In the genomic region with DNA sequence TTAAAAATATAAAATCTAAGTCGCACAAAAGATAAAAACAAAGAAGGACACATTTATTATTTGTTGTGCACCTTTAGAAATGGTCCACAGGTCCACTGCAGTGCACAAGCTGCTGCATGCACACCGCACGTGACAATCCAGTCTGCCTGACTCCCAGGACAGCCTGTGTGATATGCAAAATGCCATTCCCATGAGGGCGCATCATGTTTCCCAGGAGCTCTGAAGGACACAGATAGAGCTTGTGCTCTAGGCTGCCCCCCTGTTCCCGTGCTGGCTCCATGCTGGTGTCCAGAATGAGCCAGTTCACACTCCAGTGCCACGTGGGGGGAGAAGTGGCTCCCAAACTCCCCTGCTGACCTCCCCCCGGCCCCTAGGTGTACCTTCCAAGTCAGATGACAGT, we compare ENCODE assay signal across 9 cellular contexts. TPM values are rescaled to one million over a fixed set of nuclear protein-coding genes. Genes with fewer than 3 reads are reported as not detected.
DNase-seq lines count a peak whose midpoint lies in the region; ATAC-seq, FAIRE-seq and TF ChIP-seq lines count a peak whose summit lies in the region.
"Had no signal": no experiment of that assay in that cellular context is flagged by ENCODE, and none has a peak within 500 bp of the region (broad histone marks: within the 10 kb centered on the region; RNA-seq: fewer than 3 reads in every experiment).

No MANE protein-coding gene starts in this region.

- no peaks in the 10 kb centered on the region for H3K79me2 ChIP-seq in H1 (ENCODE audit: control insufficient read depth in 1 of 2, insufficient read depth in 2 of 2, low read length in 2 of 2)

- 74% methylated on average over 7 of the region's 7 CpGs; no CpG with 5 or more reads in 1 of the 2 experiments for WGBS in H1 (ENCODE audit: extremely low coverage in 1 of 2, insufficient coverage in 1 of 2, insufficient read length in 1 of 2, insufficient replicate concordance in 2 of 2, low coverage in 1 of 2, low lambda C conversion rate in 2 of 2, missing lambda C conversion rate in 1 of 2), 2 experiments
- WGBS in stomach, 5 donors = 55 to 66% (median 63%) methylated on average over 7 of the region's 7 CpGs

- no peak overlapping the region for H3K27ac ChIP-seq in H1 (ENCODE audit: low read depth, low read length)
- H3K27ac ChIP-seq in CD8-positive, alpha-beta T cell (ENCODE audit: low read depth, low read length) = no peak overlapping the region
- no peak overlapping the region for H3K27ac ChIP-seq in stomach

- no peak overlapping the region for H3K27ac Mint-ChIP-seq in nephron progenitor cell
- no peak overlapping the region for H3K27ac Mint-ChIP-seq in CD8-positive, alpha-beta T cell
- H3K27ac Mint-ChIP-seq: stimulated activated memory B cell treated with anti-CD40 and anti-IgM and Interleukin-4, amounts not matched to agents 10 μg/mL and 1 μg/mL and 100 μg/mL, for 72 hours had no signal

- H2BK15ac ChIP-seq in H1 (ENCODE audit: low read length) = no peak overlapping the region

- no peak overlapping the region for H4K91ac ChIP-seq in H1 (replicated peaks; ENCODE audit: insufficient read length, low read length)

- no peak overlapping the region for H2BK5ac ChIP-seq in H1 (ENCODE audit: low read depth, low read length)

- CTCF ChIA-PET in H1 (lab: Charles Lee; ENCODE audit: partially characterized antibody) = interaction anchor here (0.6 to 13.6 kb wide), 65 partner anchors 9 to 448 kb away, joined by 3 to 394 read pairs (median 6); a partner anchor contains a TSS
- CTCF ChIA-PET in CD8-positive, alpha-beta T cell (lab: Charles Lee) = interaction anchor here (0.6 to 5.6 kb wide), 54 partner anchors 10 to 1458 kb away, joined by 3 to 272 read pairs (median 5); no protein-coding TSS in a partner anchor

- H3K23ac ChIP-seq in H1 (ENCODE audit: insufficient read length) = no peak overlapping the region

- H3K9me3 ChIP-seq in H1 (ENCODE audit: insufficient read depth in 2 of 2, low read depth in 1 of 2, low read length in 1 of 2) = peaks cover 0 to 4% of the 10 kb centered on the region in 2 experiments; a peak in 1 of 4 replicates
- H3K9me3 ChIP-seq in CD8-positive, alpha-beta T cell (ENCODE audit: low read length) = no peaks in the 10 kb centered on the region
- no peaks in the 10 kb centered on the region for H3K9me3 ChIP-seq in stomach

- H3K4me3 ChIP-seq in H1 (ENCODE audit: extremely low read depth in 1 of 4, insufficient read depth in 2 of 4, low read depth in 3 of 4, low read length in 4 of 4) = no peak overlapping the region
- H3K4me3 ChIP-seq in CD8-positive, alpha-beta T cell (ENCODE audit: low read depth, low read length) = no peak overlapping the region
- no peak overlapping the region for H3K4me3 ChIP-seq in stomach

- TF ChIP-seq RAD21 in H1 (IDR thresholded peaks at IDR 0.05 in 1 of 2, conservative IDR thresholded peaks at IDR 0.05 in 1 of 2; ENCODE audit: low read depth in 2 of 2, low read length in 2 of 2) = no peak

- no peak for TF ChIP-seq POLR2A in H1 (IDR thresholded peaks at IDR 0.05; ENCODE audit: control extremely low read depth in 1 of 2, low read depth in 2 of 2, low read length in 2 of 2)
- no peak for TF ChIP-seq POLR2A in stomach (IDR thresholded peaks at IDR 0.05)

- H4K5ac ChIP-seq in H1 (ENCODE audit: insufficient read length, low read depth, low read length) = no peak overlapping the region

- H2BK12ac ChIP-seq in H1 (ENCODE audit: low read depth, low read length) = no peak overlapping the region

- no peak overlapping the region for H3K4me3 Mint-ChIP-seq in nephron progenitor cell
- H3K4me3 Mint-ChIP-seq in CD8-positive, alpha-beta T cell = no peak overlapping the region
- H3K4me3 Mint-ChIP-seq: stimulated activated memory B cell treated with anti-CD40 and anti-IgM and Interleukin-4, amounts not matched to agents 10 μg/mL and 1 μg/mL and 100 μg/mL, for 72 hours had no signal

- no peak overlapping the region for H3K14ac ChIP-seq in H1 (ENCODE audit: insufficient read length)

- intact Hi-C loops in CD8-positive, alpha-beta T cell (cut with DNase I, micrococcal nuclease) = loop anchor here (1.0 to 10.0 kb wide), 6 partner anchors 57 to 448 kb away; no protein-coding TSS in a partner anchor
- intact Hi-C loops in stomach (cut with DNase I; ENCODE audit: low total_unique reads) = loop anchor here (5.0 to 10.0 kb wide), 2 partner anchors 59 to 182 kb away; no protein-coding TSS in a partner anchor

- no peak for FAIRE-seq in H1 (lab: Jason Lieb, UNC)

- H2BK120ac ChIP-seq in H1 (replicated peaks; ENCODE audit: low read depth, low read length) = no peak overlapping the region

- H3K27me3 ChIP-seq in H1 (replicated peaks in 1 of 4; ENCODE audit: control insufficient read depth in 3 of 4, extremely low read depth in 1 of 4, insufficient read depth in 3 of 4, low read length in 3 of 4) (no peaks in the 10 kb centered on the region; a peak in 1 of 7 replicates), stomach (no peaks in the 10 kb centered on the region)
- no peaks in the 10 kb centered on the region for H3K27me3 ChIP-seq in CD8-positive, alpha-beta T cell (ENCODE audit: insufficient read depth, low read length)

- peak; percentile 66 for DNase-seq in DMS 273 treated with DMSO at 0.1 percent for 48 hours (lab: John Stamatoyannopoulos, UW)
- peak; percentile 78 for DNase-seq in NCI-H2171 (lab: John Stamatoyannopoulos, UW)
- no peak for DNase-seq in H1 (ENCODE audit: low read depth in 1 of 2, low spot score in 2 of 2)
- DNase-seq in nephron progenitor cell = peak; percentile 32
- DNase-seq in CD8-positive, alpha-beta T cell = no peak
- no peak for DNase-seq in activated T-cell treated with anti-CD3 and anti-CD28 coated beads, Interleukin-2, amount 50 U/mL, for 1 hour
- no peak for DNase-seq in stomach

- peaks cover 0 to 27% of the 10 kb centered on the region in 2 experiments for H4K20me1 ChIP-seq in H1 (replicated peaks in 1 of 2; ENCODE audit: control insufficient read depth in 1 of 2, insufficient read depth in 2 of 2, low read length in 2 of 2)

- peak in 1 of 3 experiments; percentile 4; a peak in 1 of 4 replicates for TF ChIP-seq CTCF in H1 (IDR thresholded peaks at IDR 0.05; ENCODE audit: control extremely low read depth in 1 of 3, insufficient read depth in 1 of 3, low read depth in 1 of 3, low read length in 3 of 3)
- no peak for TF ChIP-seq CTCF in nephron progenitor cell (IDR thresholded peaks at IDR 0.05)
- TF ChIP-seq CTCF in CD8-positive, alpha-beta T cell (IDR thresholded peaks at IDR 0.05) = no peak
- no peak for TF ChIP-seq CTCF in stomach (IDR thresholded peaks at IDR 0.05)

- H3K4me2 ChIP-seq in H1 (ENCODE audit: insufficient read depth in 1 of 2, low read depth in 2 of 2, low read length in 2 of 2) = no peak overlapping the region

- no peak for TF ChIP-seq EP300 in H1 (IDR thresholded peaks at IDR 0.05; ENCODE audit: borderline replicate concordance in 1 of 2, low read depth in 2 of 2, low read length in 2 of 2)
- no peak for TF ChIP-seq EP300 in stomach (IDR thresholded peaks at IDR 0.05)

- no peaks in the 10 kb centered on the region for H3K36me3 Mint-ChIP-seq in nephron progenitor cell (ENCODE audit: low read depth)
- H3K36me3 Mint-ChIP-seq in CD8-positive, alpha-beta T cell = no peaks in the 10 kb centered on the region
- H3K36me3 Mint-ChIP-seq: stimulated activated memory B cell treated with anti-CD40 and anti-IgM and Interleukin-4, amounts not matched to agents 10 μg/mL and 1 μg/mL and 100 μg/mL, for 72 hours had no signal

- peak overlapping the region; percentile 38; the same call in 1 of the 2 replicates for H4K8ac ChIP-seq in H1 (ENCODE audit: extremely low read depth, insufficient read depth, low read length)

- no peak overlapping the region for H3K18ac ChIP-seq in H1 (ENCODE audit: extremely low read depth, low read length)

- POLR2A ChIA-PET in H1 (lab: Charles Lee; ENCODE audit: partially characterized antibody) = interaction anchor here (0.9 to 1.6 kb wide), 3 partner anchors 59 to 185 kb away, joined by 3 to 8 read pairs (median 3); no protein-coding TSS in a partner anchor
- POLR2A ChIA-PET in CD8-positive, alpha-beta T cell (lab: Charles Lee) = interaction anchor here (1.3 to 1.7 kb wide), 2 partner anchors 185 to 202 kb away, joined by 6 read pairs; a partner anchor contains a TSS

- no peak overlapping the region; a peak in 1 of 7 replicates for H3K9ac ChIP-seq in H1 (replicated peaks in 1 of 4; ENCODE audit: extremely low read depth in 1 of 4, low read depth in 3 of 4, low read length in 3 of 4)

- no peak for ATAC-seq in CD8-positive, alpha-beta T cell
- no peak for ATAC-seq in GM21515 (IDR thresholded peaks at IDR 0.05; ENCODE audit: unreplicated experiment)

- no peak overlapping the region for H3K4ac ChIP-seq in H1 (replicated peaks; ENCODE audit: insufficient read length, low read depth, low read length)

- H3K79me1 ChIP-seq in H1 (ENCODE audit: low read depth, low read length) = peaks cover 5% of the 10 kb centered on the region

- H3K4me1 Mint-ChIP-seq in nephron progenitor cell = peaks cover 24% of the 10 kb centered on the region
- no peaks in the 10 kb centered on the region for H3K4me1 Mint-ChIP-seq in CD8-positive, alpha-beta T cell (ENCODE audit: low read depth)

- H3K23me2 ChIP-seq in H1 (ENCODE audit: low read depth, low read length) = peaks cover 27% of the 10 kb centered on the region

- peaks cover 8% of the 10 kb centered on the region for H3K27me3 Mint-ChIP-seq in nephron progenitor cell (ENCODE audit: low read depth, poor library complexity)
- H3K27me3 Mint-ChIP-seq in CD8-positive, alpha-beta T cell (ENCODE audit: low read depth) = no peaks in the 10 kb centered on the region
- H3K27me3 Mint-ChIP-seq: stimulated activated memory B cell treated with anti-CD40 and anti-IgM and Interleukin-4, amounts not matched to agents 10 μg/mL and 1 μg/mL and 100 μg/mL, for 72 hours had no signal

- no peak overlapping the region for H2AK5ac ChIP-seq in H1 (ENCODE audit: low read depth, low read length)

- H3K4me1 ChIP-seq in H1 (replicated peaks in 1 of 4; ENCODE audit: control insufficient read depth in 3 of 4, insufficient read depth in 4 of 4, low read length in 3 of 4) = no peaks in the 10 kb centered on the region; a peak in 2 of 7 replicates
- H3K4me1 ChIP-seq in CD8-positive, alpha-beta T cell (ENCODE audit: insufficient read depth, low read length) = no peaks in the 10 kb centered on the region
- H3K4me1 ChIP-seq in stomach = peaks cover 0 to 23% (median 12%) of the 10 kb centered on the region in 4 donors

- no peak overlapping the region for H2BK20ac ChIP-seq in H1 (ENCODE audit: low read length)

- no peak overlapping the region for H2AFZ ChIP-seq in H1 (ENCODE audit: low read length)

- H3K9me3 Mint-ChIP-seq in nephron progenitor cell = no peaks in the 10 kb centered on the region
- no peaks in the 10 kb centered on the region for H3K9me3 Mint-ChIP-seq in CD8-positive, alpha-beta T cell

- H3K56ac ChIP-seq in H1 (replicated peaks; ENCODE audit: insufficient read length, low read depth, low read length) = no peak overlapping the region

- no peaks in the 10 kb centered on the region; a peak in 1 of 8 replicates for H3K36me3 ChIP-seq in H1 (ENCODE audit: control insufficient read depth in 2 of 4, insufficient read depth in 4 of 4, low read length in 3 of 4)
- no peaks in the 10 kb centered on the region for H3K36me3 ChIP-seq in CD8-positive, alpha-beta T cell (ENCODE audit: insufficient read depth, low read length)
- peaks cover 0 to 4% (median 0%) of the 10 kb centered on the region in 4 donors for H3K36me3 ChIP-seq in stomach

RNA-seq across cellular contexts. Expression of a gene that starts 26.5 kb away (rescaled TPM):
- total RNA-seq in H1 (2021; fragmentation: NEBNext Ultra II Directional; extraction: Animal tissue kit (Norgen Biotek cat#: 25700)) = not detected in 2 replicates
- polyA plus RNA-seq in H1 (2011; rRNA removed) (0.05 and 0.06 TPM in 2 replicates), stomach (1 to 10 TPM; 3.4 to 8.2 (median 6.2) TPM)
- polyA plus RNA-seq in H1 (2011; cell fraction: cytosol; rRNA removed) = 0.04 TPM
- polyA plus RNA-seq in H1 (2011; cell fraction: nucleus; rRNA removed) = 0.06 TPM
- not detected in 4 replicates for polyA plus RNA-seq in H1 (2012, experiment 1 of 2)
- polyA plus RNA-seq in H1 (2012, experiment 2 of 2) = 0.07 TPM
- polyA plus RNA-seq in H1 (2013, experiment 1 of 2) = not detected
- polyA plus RNA-seq in H1 (2013, experiment 2 of 2) = not detected
- 0.17 TPM in 1 of 2 replicates, not detected in the other for polyA minus RNA-seq in H1 (2011; rRNA and poly(A)+ RNA removed)
- polyA minus RNA-seq in H1 (2011; cell fraction: cytosol; rRNA and poly(A)+ RNA removed) = not detected
- not detected for polyA minus RNA-seq in H1 (2011; cell fraction: nucleus; rRNA and poly(A)+ RNA removed)
- total RNA-seq in CD8-positive, alpha-beta T cell = not detected
- 10 to 100 TPM in 1 of 5 donors, 1 to 10 TPM in 2, under 1 TPM in 1, not detected in 1; 0.89 to 14.0 (median 4.6) TPM for total RNA-seq in stomach

RNA-seq across cellular contexts. Expression of a gene that starts 33.5 kb away (rescaled TPM):
- total RNA-seq in H1 (2021; fragmentation: NEBNext Ultra II Directional; extraction: Animal tissue kit (Norgen Biotek cat#: 25700)) = not detected in 2 replicates
- 0.03 TPM in 1 of 2 replicates, not detected in the other for polyA plus RNA-seq in H1 (2011; rRNA removed)
- polyA plus RNA-seq in H1 (2011; cell fraction: cytosol; rRNA removed) = 0.04 TPM
- polyA plus RNA-seq in H1 (2011; cell fraction: nucleus; rRNA removed) = 0.07 TPM
- 0.09 TPM in 1 of 4 replicates, not detected in the others for polyA plus RNA-seq in H1 (2012, experiment 1 of 2)
- polyA plus RNA-seq in H1 (2012, experiment 2 of 2) = not detected
- polyA plus RNA-seq in H1 (2013, experiment 1 of 2) = 0.08 TPM
- 0.02 TPM for polyA plus RNA-seq in H1 (2013, experiment 2 of 2)
- polyA minus RNA-seq in H1 (2011; rRNA and poly(A)+ RNA removed) = 0.02 TPM in 1 of 2 replicates, not detected in the other
- polyA minus RNA-seq in H1 (2011; cell fraction: cytosol; rRNA and poly(A)+ RNA removed) = not detected
- polyA minus RNA-seq in H1 (2011; cell fraction: nucleus; rRNA and poly(A)+ RNA removed) = not detected
- total RNA-seq in CD8-positive, alpha-beta T cell = not detected
- total RNA-seq in stomach = 10 to 100 TPM in 4 of 5 donors, not detected in 1; 30.0 to 63.0 (median 36.4) TPM
- polyA plus RNA-seq in stomach = 10 to 100 TPM in 1 of 3 donors, 1 to 10 TPM in 2; 7.9 to 13.3 (median 9.2) TPM

RNA-seq across cellular contexts. Expression of a gene that starts 47.0 kb away (rescaled TPM):
- not detected in 2 replicates for total RNA-seq in H1 (2021; fragmentation: NEBNext Ultra II Directional; extraction: Animal tissue kit (Norgen Biotek cat#: 25700))
- 0.03 TPM in 1 of 2 replicates, not detected in the other for polyA plus RNA-seq in H1 (2011; rRNA removed)
- not detected for polyA plus RNA-seq in H1 (2011; cell fraction: cytosol; rRNA removed)
- polyA plus RNA-seq in H1 (2011; cell fraction: nucleus; rRNA removed) = not detected
- polyA plus RNA-seq in H1 (2012, experiment 1 of 2) = not detected in 4 replicates
- polyA plus RNA-seq in H1 (2012, experiment 2 of 2) = not detected
- polyA plus RNA-seq in H1 (2013, experiment 1 of 2) = not detected
- polyA plus RNA-seq in H1 (2013, experiment 2 of 2) = not detected
- not detected in 2 replicates for polyA minus RNA-seq in H1 (2011; rRNA and poly(A)+ RNA removed)
- not detected for polyA minus RNA-seq in H1 (2011; cell fraction: cytosol; rRNA and poly(A)+ RNA removed)
- polyA minus RNA-seq in H1 (2011; cell fraction: nucleus; rRNA and poly(A)+ RNA removed) = not detected
- total RNA-seq in CD8-positive, alpha-beta T cell = not detected
- 100 to 1,000 TPM in 3 of 5 donors, 10 to 100 TPM in 1, 1 to 10 TPM in 1; 6.7 to 966 (median 142) TPM for total RNA-seq in stomach
- polyA plus RNA-seq in stomach = 100 to 1,000 TPM in 2 of 3 donors, 10 to 100 TPM in 1; 40.2 to 361 (median 133) TPM

Comparison
In these comparisons a context has a peak if more than half of its experiments do, and no peak if none do; other contexts are left out.
1. DNase-seq: peak in DMS 273 treated with DMSO at 0.1 percent for 48 hours (single experiment), NCI-H2171 (single experiment) and nephron progenitor cell (single experiment); none in H1 (0 of 2), CD8-positive, alpha-beta T cell (0 of 7), activated T-cell treated with anti-CD3 and anti-CD28 coated beads, Interleukin-2, amount 50 U/mL, for 1 hour (single experiment) and stomach (single experiment).